Comparison of ENCODE assay signal across 8 cellular contexts in the genomic region with DNA sequence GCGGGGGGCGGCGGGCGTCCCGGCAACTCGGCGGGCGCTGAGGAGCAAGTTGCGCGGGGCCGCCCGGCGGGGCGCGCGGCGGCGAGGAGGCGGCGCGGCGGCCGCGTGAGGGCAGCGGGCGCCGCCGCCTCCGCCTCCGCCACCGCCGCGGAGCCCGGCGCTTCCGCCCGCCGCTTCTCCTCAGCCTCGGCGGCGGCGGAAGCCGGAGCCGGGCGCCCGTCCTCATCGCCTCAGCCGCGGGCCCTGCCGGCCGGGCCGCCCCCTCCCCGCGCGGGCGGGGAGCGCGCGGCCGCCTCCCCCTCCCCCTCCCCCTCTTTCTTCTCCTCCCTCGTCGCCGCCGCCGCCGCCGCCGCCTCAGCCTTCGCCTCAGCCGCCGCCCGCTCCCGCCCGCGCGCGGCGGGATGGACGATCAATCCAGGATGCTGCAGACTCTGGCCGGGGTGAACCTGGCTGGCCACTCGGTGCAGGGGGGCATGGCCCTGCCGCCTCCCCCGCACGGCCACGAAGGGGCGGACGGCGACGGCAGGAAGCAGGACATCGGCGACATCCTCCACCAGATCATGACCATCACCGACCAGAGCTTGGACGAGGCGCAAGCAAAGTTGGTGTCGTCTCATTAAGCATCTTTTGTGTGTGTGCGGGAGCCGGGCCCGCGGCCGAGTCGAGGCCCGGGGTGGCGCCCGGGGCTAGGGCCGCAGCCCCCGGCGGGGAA. TPM values are rescaled to one million over a fixed set of nuclear protein-coding genes. Genes with fewer than 3 reads are reported as not detected.
A peak's percentile ranks its signal among the peaks of the same experiment; 100 is the strongest.
DNase-seq lines count a peak whose midpoint lies in the region; ATAC-seq and TF ChIP-seq lines count a peak whose summit lies in the region.

A gene (plus strand): TSS at position 321 of the 712 bp plus-strand sequence.

- no peak for TF ChIP-seq CTCF in activated B cell treated with CpG ODN at 0.5 μM for 24 hours (IDR thresholded peaks at IDR 0.05)
- no peak for TF ChIP-seq CTCF in choroid plexus epithelial cell (conservative IDR thresholded peaks at IDR 0.05; ENCODE audit: low read depth, low read length)

- H3K27ac ChIP-seq in KOPT-K1 (ENCODE audit: low read depth, low read length, poor library complexity, severe bottlenecking), result peak within 1 kb of the TSS; percentile 92

- peaks cover 37% of the 10 kb centered on the region for H3K4me1 Mint-ChIP-seq in activated B cell treated with CpG ODN at 0.5 μM for 24 hours

- ATAC-seq in GM21526 (IDR thresholded peaks at IDR 0.05; ENCODE audit: low FRiP score, unreplicated experiment), result peak; percentile 13
- ATAC-seq in activated B cell treated with CpG ODN at 0.5 μM for 24 hours (ENCODE audit: low read depth), result peak; percentile 9
- ATAC-seq in left lobe of liver, result peak; percentile 14
- ATAC-seq in GM18519 (IDR thresholded peaks at IDR 0.05; ENCODE audit: low FRiP score, unreplicated experiment), result no peak

- CTCF ChIA-PET in activated B cell treated with CpG ODN at 0.5 μM for 24 hours (lab: Charles Lee), result interaction anchor here (1.2 kb wide), 1 partner anchor 9 kb away, joined by 3 read pairs; no protein-coding TSS in a partner anchor

- peak within 1 kb of the TSS; percentile 92 for H3K27ac Mint-ChIP-seq in activated B cell treated with CpG ODN at 0.5 μM for 24 hours

- H3K27me3 Mint-ChIP-seq in activated B cell treated with CpG ODN at 0.5 μM for 24 hours, result no peaks in the 10 kb centered on the region

- peak within 1 kb of the TSS; percentile 92 for H3K4me3 Mint-ChIP-seq in activated B cell treated with CpG ODN at 0.5 μM for 24 hours

- no peaks in the 10 kb centered on the region for H3K9me3 ChIP-seq in KOPT-K1 (ENCODE audit: insufficient read depth, low read length, poor library complexity, severe bottlenecking)

- POLR2A ChIA-PET in activated B cell treated with CpG ODN at 0.5 μM for 24 hours (lab: Charles Lee), result interaction anchor here (1.0 to 3.4 kb wide), 7 partner anchors 10 to 97 kb away, joined by 3 to 20 read pairs (median 8); a partner anchor contains a TSS

- H3K36me3 Mint-ChIP-seq in activated B cell treated with CpG ODN at 0.5 μM for 24 hours (ENCODE audit: low read depth), result peaks cover 11% of the 10 kb centered on the region

- peaks cover 29% of the 10 kb centered on the region for H3K36me3 ChIP-seq in KOPT-K1 (ENCODE audit: insufficient read depth, low read length)

- peak within 1 kb of the TSS; percentile 87 for H3K4me3 ChIP-seq in choroid plexus epithelial cell (ENCODE audit: low read depth, low read length)

- intact Hi-C loops in activated B cell treated with CpG ODN at 0.5 μM for 24 hours (cut with micrococcal nuclease), result loop anchor here (2.0 to 5.0 kb wide), 7 partner anchors 40 to 885 kb away; a partner anchor contains a TSS

- DNase-seq in DMS53 treated with DMSO at 0.1 percent for 48 hours (lab: John Stamatoyannopoulos, UW; ENCODE audit: unreplicated experiment) (peak; percentile 8), activated B cell treated with CpG ODN at 0.5 μM for 24 hours (peak; percentile 65), choroid plexus epithelial cell (ENCODE audit: low read depth) (peak; percentile 38), left lobe of liver (ENCODE audit: low spot score) (peak; percentile 67)
- peak; percentile 54 for DNase-seq in stimulated activated CD4-positive, alpha-beta T cell treated with anti-CD3 and anti-CD28 coated beads, Interleukin-4, amount 100 ng/mL, for 1 hour

- no peaks in the 10 kb centered on the region for H3K9me3 Mint-ChIP-seq in activated B cell treated with CpG ODN at 0.5 μM for 24 hours

RNA-seq across cellular contexts. Expression of the gene that starts here (rescaled TPM):
- total RNA-seq in activated B cell treated with CpG ODN at 0.5 μM for 24 hours, result 23.8 and 37.2 TPM in 2 replicates
- total RNA-seq in left lobe of liver, result 15.0 TPM

Comparison
In these comparisons a context has a peak if more than half of its experiments do, and no peak if none do; other contexts are left out.
1. DNase-seq: peak in every context shown above with its lines; median percentile 67 in left lobe of liver; 65 in activated B cell treated with CpG ODN at 0.5 μM for 24 hours; 54 in stimulated activated CD4-positive, alpha-beta T cell treated with anti-CD3 and anti-CD28 coated beads, Interleukin-4, amount 100 ng/mL, for 1 hour; 38 in choroid plexus epithelial cell; 8 in DMS53 treated with DMSO at 0.1 percent for 48 hours.